In the genomic region with DNA sequence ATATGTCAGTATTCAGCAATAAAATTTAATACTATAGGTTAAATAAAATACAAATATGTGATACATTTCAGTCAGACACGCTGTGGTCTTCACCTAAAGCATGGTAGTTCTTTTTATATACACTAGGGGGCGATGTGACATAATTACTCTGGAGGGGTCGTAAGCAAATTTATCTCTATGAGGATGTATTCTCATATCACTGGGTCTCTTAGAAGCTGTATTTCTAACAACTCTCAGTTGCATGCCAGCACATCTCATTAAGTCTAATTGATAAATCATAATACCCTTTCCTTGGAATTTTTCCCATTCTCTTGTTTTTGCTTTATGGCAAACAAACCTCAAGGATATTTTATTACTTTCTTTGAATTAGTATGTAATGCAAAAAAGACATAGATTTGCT, we compare ENCODE assay signal across 9 cellular contexts. TPM values are rescaled to one million over a fixed set of nuclear protein-coding genes. Genes with fewer than 3 reads are reported as not detected.
A peak's percentile ranks its signal among the peaks of the same experiment; 100 is the strongest.
DNase-seq lines count a peak whose midpoint lies in the region; ATAC-seq and TF ChIP-seq lines count a peak whose summit lies in the region.
"Had no signal": no experiment of that assay in that cellular context is flagged by ENCODE, and none has a peak within 500 bp of the region (broad histone marks: within the 10 kb centered on the region; RNA-seq: fewer than 3 reads in every experiment).

No MANE protein-coding gene starts in this region.

- H3K9me3 Mint-ChIP-seq in stimulated activated memory B cell treated with anti-CD40 and anti-IgM and Interleukin-4, amounts not matched to agents 10 μg/mL and 1 μg/mL and 100 μg/mL, for 72 hours: peaks cover 2% of the 10 kb centered on the region

- H3K36me3 ChIP-seq in RWPE2 (ENCODE audit: low read depth) (no peaks in the 10 kb centered on the region), hepatocyte (replicated peaks; ENCODE audit: insufficient read depth, low read depth) (no peaks in the 10 kb centered on the region)

- no peaks in the 10 kb centered on the region for H4K20me1 ChIP-seq in hepatocyte (ENCODE audit: insufficient read depth, poor library complexity, severe bottlenecking)

- WGBS in hepatocyte (ENCODE audit: low lambda C conversion rate, missing lambda C conversion rate): 9% methylated on average over 3 of the region's 3 CpGs

- H3K4me1 ChIP-seq in RWPE2 (ENCODE audit: insufficient read depth, poor library complexity, severe bottlenecking) (no peaks in the 10 kb centered on the region), hepatocyte (ENCODE audit: insufficient read depth) (no peaks in the 10 kb centered on the region)

- H3K4me1 Mint-ChIP-seq in stimulated activated memory B cell treated with anti-CD40 and anti-IgM and Interleukin-4, amounts not matched to agents 10 μg/mL and 1 μg/mL and 100 μg/mL, for 72 hours: peaks cover 30% of the 10 kb centered on the region

- no peaks in the 10 kb centered on the region for H3K9me2 ChIP-seq in hepatocyte (replicated peaks; ENCODE audit: insufficient read depth)

- peak; percentile 64 for TF ChIP-seq CTCF in RWPE2 (IDR thresholded peaks at IDR 0.05; ENCODE audit: poor library complexity, severe bottlenecking)
- TF ChIP-seq CTCF in hepatocyte (IDR thresholded peaks at IDR 0.05; ENCODE audit: poor library complexity): peak; percentile 71

- peaks cover 47% of the 10 kb centered on the region for H3K27me3 Mint-ChIP-seq in stimulated activated memory B cell treated with anti-CD40 and anti-IgM and Interleukin-4, amounts not matched to agents 10 μg/mL and 1 μg/mL and 100 μg/mL, for 72 hours

- no peak overlapping the region for H3K4me3 Mint-ChIP-seq in stimulated activated memory B cell treated with anti-CD40 and anti-IgM and Interleukin-4, amounts not matched to agents 10 μg/mL and 1 μg/mL and 100 μg/mL, for 72 hours
- H3K4me3 Mint-ChIP-seq: CD4-positive, CD25-positive, alpha-beta regulatory T cell had no signal

- H3K27ac ChIP-seq in RWPE2 (ENCODE audit: poor library complexity, severe bottlenecking) (no peak overlapping the region), hepatocyte (no peak overlapping the region)

- DNase-seq in NCI-H1417 (lab: John Stamatoyannopoulos, UW) (peak; percentile 21 to 72 (median 49)), NCI-H1417 treated with DMSO at 0.1 percent for 48 hours (lab: John Stamatoyannopoulos, UW) (no peak), HT-29 (ENCODE audit: low spot score) (peak; percentile 54), RWPE2 (ENCODE audit: low spot score) (no peak), hepatocyte (ENCODE audit: low spot score) (peak; percentile 55)

- peaks cover 61% of the 10 kb centered on the region for H3K27me3 ChIP-seq in RWPE2 (ENCODE audit: insufficient read depth, poor library complexity, severe bottlenecking)
- peaks cover 9% of the 10 kb centered on the region for H3K27me3 ChIP-seq in hepatocyte

- H3K27ac Mint-ChIP-seq in stimulated activated memory B cell treated with anti-CD40 and anti-IgM and Interleukin-4, amounts not matched to agents 10 μg/mL and 1 μg/mL and 100 μg/mL, for 72 hours: no peak overlapping the region
- H3K27ac Mint-ChIP-seq: CD4-positive, CD25-positive, alpha-beta regulatory T cell had no signal

- H3K4me3 ChIP-seq in RWPE2 (ENCODE audit: severe bottlenecking): no peak overlapping the region
- no peak overlapping the region for H3K4me3 ChIP-seq in hepatocyte

- no peaks in the 10 kb centered on the region for H3K36me3 Mint-ChIP-seq in stimulated activated memory B cell treated with anti-CD40 and anti-IgM and Interleukin-4, amounts not matched to agents 10 μg/mL and 1 μg/mL and 100 μg/mL, for 72 hours
- H3K36me3 Mint-ChIP-seq: CD4-positive, CD25-positive, alpha-beta regulatory T cell had no signal

- peaks cover 2% of the 10 kb centered on the region for H3K79me2 ChIP-seq in hepatocyte

- ATAC-seq in RWPE2 (ENCODE audit: low read depth): no peak
- ATAC-seq in stimulated activated memory B cell treated with anti-CD40 and anti-IgM and Interleukin-4, amounts not matched to agents 10 μg/mL and 1 μg/mL and 100 μg/mL, for 72 hours: no peak
- no peak for ATAC-seq in GM21528 (IDR thresholded peaks at IDR 0.05; ENCODE audit: low FRiP score, unreplicated experiment)
- no peak for ATAC-seq in HG03469 (IDR thresholded peaks at IDR 0.05; ENCODE audit: unreplicated experiment)

- no peak overlapping the region for H3K4me2 ChIP-seq in hepatocyte

- peaks cover 2% of the 10 kb centered on the region for H3K9me3 ChIP-seq in RWPE2 (ENCODE audit: severe bottlenecking)
- H3K9me3 ChIP-seq in hepatocyte (ENCODE audit: low read depth): no peaks in the 10 kb centered on the region

- H2AFZ ChIP-seq in hepatocyte: no peak overlapping the region

RNA-seq across cellular contexts. Expression of a gene that starts 3.9 kb away (rescaled TPM):
- not detected in 2 replicates for total RNA-seq in HT-29 (2014; rRNA removed; shearing (Covaris generic))
- total RNA-seq in hepatocyte: 10.2 and 10.3 TPM in 2 replicates
- polyA plus RNA-seq in hepatocyte: 3.2 and 3.5 TPM in 2 replicates
- total RNA-seq: CD4-positive, CD25-positive, alpha-beta regulatory T cell had no signal
- polyA plus RNA-seq: CD4-positive, CD25-positive, alpha-beta regulatory T cell had no signal

Comparison
In these comparisons a context has a peak if more than half of its experiments do, and no peak if none do; other contexts are left out.
1. DNase-seq: peak in NCI-H1417 (3 of 3), HT-29 (single experiment) and hepatocyte (single experiment); none in NCI-H1417 treated with DMSO at 0.1 percent for 48 hours (single experiment) and RWPE2 (single experiment).
2. RNA of a gene that starts 3.9 kb away (total RNA-seq): 10.2 to 10.3 TPM in hepatocyte; not detected in HT-29; every median in the first group is over 10 times any median in the second.